In genomic region chr10:104264783-104265182, GRCh38 we compare ENCODE assay signal across 27 cellular contexts. TPM values are rescaled to one million over a fixed set of nuclear protein-coding genes. Genes with fewer than 3 reads are reported as not detected.
"Had no signal": no experiment of that assay in that cellular context is flagged by ENCODE, and none has a peak within 500 bp of the region (broad histone marks: within the 10 kb centered on the region; RNA-seq: fewer than 3 reads in every experiment).

No MANE protein-coding gene starts in this region.

- H3K4me3 Mint-ChIP-seq: activated CD4-positive, alpha-beta memory T cell treated with anti-CD3 and anti-CD28 coated beads, Interleukin-2, amount 10 ng/mL, durations not matched to agents 7 days and 5 days; activated CD4-positive, alpha-beta T cell treated with anti-CD3 and anti-CD28 coated beads, Interleukin-2, amount 10 ng/mL, durations not matched to agents 24 days and 14 days; neural progenitor cell had no signal

- H3K9ac ChIP-seq: neural progenitor cell had no signal

- ATAC-seq: activated CD4-positive, CD25-positive, alpha-beta regulatory T cell treated with anti-CD3 and anti-CD28 coated beads, Interleukin-2, amount 50 U/mL, for 24 hours; activated naive CD4-positive, alpha-beta T cell treated with anti-CD3 and anti-CD28 coated beads, Interleukin-2, amount 50 U/mL, for 72 hours; gastroesophageal sphincter; left cardiac atrium; naive thymus-derived CD4-positive, alpha-beta T cell had no signal

- H3K9me3 Mint-ChIP-seq: activated CD4-positive, alpha-beta memory T cell treated with anti-CD3 and anti-CD28 coated beads, Interleukin-2, amount 10 ng/mL, durations not matched to agents 7 days and 5 days; activated CD4-positive, alpha-beta T cell treated with anti-CD3 and anti-CD28 coated beads, Interleukin-2, amount 10 ng/mL, durations not matched to agents 24 days and 14 days; activated naive CD4-positive, alpha-beta T cell treated with anti-CD3 and anti-CD28 coated beads, Interleukin-2, amount 50 U/mL, for 72 hours; naive thymus-derived CD4-positive, alpha-beta T cell; neural progenitor cell had no signal

- H2AFZ ChIP-seq: neural progenitor cell had no signal

- H3K4me2 ChIP-seq: neural progenitor cell had no signal

- H3K27ac Mint-ChIP-seq: activated CD4-positive, alpha-beta memory T cell treated with anti-CD3 and anti-CD28 coated beads, Interleukin-2, amount 10 ng/mL, durations not matched to agents 7 days and 5 days; neural progenitor cell had no signal

- H3K36me3 ChIP-seq: neural progenitor cell had no signal

- H3K4me3 ChIP-seq: coronary artery, dorsolateral prefrontal cortex, gastroesophageal sphincter, neural progenitor cell, right atrium auricular region, spleen, tibial nerve had no signal

- FAIRE-seq: bronchial epithelial cell, keratinocyte, TTC549 had no signal

- H3K27ac ChIP-seq: coronary artery, gastroesophageal sphincter, neural progenitor cell, right atrium auricular region, spleen, tibial nerve, VCaP had no signal

- H3K27me3 Mint-ChIP-seq: activated CD4-positive, alpha-beta memory T cell treated with anti-CD3 and anti-CD28 coated beads, Interleukin-2, amount 10 ng/mL, durations not matched to agents 7 days and 5 days; activated CD4-positive, alpha-beta T cell treated with anti-CD3 and anti-CD28 coated beads, Interleukin-2, amount 10 ng/mL, durations not matched to agents 24 days and 14 days; naive thymus-derived CD4-positive, alpha-beta T cell had no signal

- H3K27me3 ChIP-seq: dorsolateral prefrontal cortex, gastroesophageal sphincter, neural progenitor cell, right atrium auricular region, spleen, tibial nerve had no signal

- H3K9me3 ChIP-seq: gastroesophageal sphincter, right atrium auricular region, spleen, tibial nerve had no signal

- DNase-seq: activated CD4-positive, alpha-beta memory T cell treated with anti-CD3 and anti-CD28 coated beads, Interleukin-2, amount 10 ng/mL, durations not matched to agents 7 days and 5 days; activated CD4-positive, alpha-beta T cell treated with anti-CD3 and anti-CD28 coated beads, Interleukin-2, amount 10 ng/mL, durations not matched to agents 24 days and 14 days; activated CD8-positive, alpha-beta memory T cell treated with anti-CD3 and anti-CD28 coated beads, Interleukin-2, amount 50 U/mL, for 48 hours; activated effector memory CD4-positive, alpha-beta T cell treated with anti-CD3 and anti-CD28 coated beads, Interleukin-2, amount 50 U/mL, for 16 hours; anterior cingulate cortex; dorsolateral prefrontal cortex; effector memory CD4-positive, alpha-beta T cell; hippocampal formation; left cardiac atrium; midbrain; naive thymus-derived CD4-positive, alpha-beta T cell; spleen; stimulated activated naive CD4-positive, alpha-beta T cell treated with Interleukin-2 at 50 U/mL for 16 hours; T-helper 1 cell; T-helper 9 cell had no signal

RNA-seq across cellular contexts. Expression of gene CFAP43, which starts 32.6 kb away (rescaled TPM):
- total RNA-seq: activated CD4-positive, alpha-beta T cell treated with anti-CD3 and anti-CD28 coated beads, Interleukin-2, amount 10 ng/mL, durations not matched to agents 24 days and 14 days; fibroblast of villous mesenchyme had no signal
